In the genomic region with DNA sequence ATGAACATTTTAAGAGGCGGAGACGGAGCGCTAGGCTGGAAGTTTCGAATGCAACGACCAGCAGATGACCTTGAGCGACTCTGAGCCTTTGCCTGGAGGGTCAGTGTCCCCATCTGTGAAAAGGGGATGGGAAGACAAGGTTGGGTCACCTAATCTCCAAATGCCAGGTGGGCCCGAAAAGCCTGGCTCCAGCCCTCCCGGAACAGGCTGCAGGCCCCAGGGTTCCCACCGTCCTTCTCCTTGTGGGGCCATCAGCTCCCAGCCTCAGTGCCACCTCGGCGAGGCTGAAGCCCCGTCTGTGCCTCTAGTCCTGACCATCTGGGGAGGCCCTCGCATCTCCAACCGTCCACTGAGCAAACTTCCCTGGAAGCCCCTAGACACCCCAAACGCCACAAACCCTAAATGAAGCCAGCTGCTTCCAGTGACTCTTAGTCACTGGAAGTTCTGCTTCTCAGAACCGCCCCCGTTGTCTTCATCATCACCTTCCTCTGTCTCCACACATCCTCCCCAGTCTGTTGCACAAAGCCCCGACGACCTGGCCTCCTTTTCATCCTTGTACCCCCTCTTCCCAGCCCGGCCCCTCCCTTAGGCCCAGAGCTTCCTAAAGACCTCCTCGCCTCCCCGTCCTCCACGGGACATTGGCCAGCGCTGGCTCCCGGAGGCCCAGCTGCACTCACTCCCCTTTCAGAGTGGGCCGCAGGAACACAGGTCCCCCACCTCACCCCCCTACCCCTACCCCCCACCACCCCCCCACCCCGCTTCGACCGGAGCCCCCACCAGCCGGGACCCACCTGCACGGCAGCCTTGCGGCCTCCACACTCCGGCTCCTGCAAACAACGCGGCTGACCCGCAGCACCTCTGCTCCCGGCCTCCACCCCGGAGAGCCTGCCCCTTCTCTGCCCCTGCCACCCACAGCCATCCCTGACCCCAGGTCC, we compare ENCODE assay signal across 1 cellular context.
TF ChIP-seq lines count a peak whose summit lies in the region.

No MANE protein-coding gene starts in this region.

TF ChIP-seq in SK-N-SH treated with all-trans-retinoic acid at 6 μM for 48 hours, 23 proteins besides CTCF, POLR2A, EP300 and RAD21 (continued from another document):
- TF ChIP-seq, protein P1, sequence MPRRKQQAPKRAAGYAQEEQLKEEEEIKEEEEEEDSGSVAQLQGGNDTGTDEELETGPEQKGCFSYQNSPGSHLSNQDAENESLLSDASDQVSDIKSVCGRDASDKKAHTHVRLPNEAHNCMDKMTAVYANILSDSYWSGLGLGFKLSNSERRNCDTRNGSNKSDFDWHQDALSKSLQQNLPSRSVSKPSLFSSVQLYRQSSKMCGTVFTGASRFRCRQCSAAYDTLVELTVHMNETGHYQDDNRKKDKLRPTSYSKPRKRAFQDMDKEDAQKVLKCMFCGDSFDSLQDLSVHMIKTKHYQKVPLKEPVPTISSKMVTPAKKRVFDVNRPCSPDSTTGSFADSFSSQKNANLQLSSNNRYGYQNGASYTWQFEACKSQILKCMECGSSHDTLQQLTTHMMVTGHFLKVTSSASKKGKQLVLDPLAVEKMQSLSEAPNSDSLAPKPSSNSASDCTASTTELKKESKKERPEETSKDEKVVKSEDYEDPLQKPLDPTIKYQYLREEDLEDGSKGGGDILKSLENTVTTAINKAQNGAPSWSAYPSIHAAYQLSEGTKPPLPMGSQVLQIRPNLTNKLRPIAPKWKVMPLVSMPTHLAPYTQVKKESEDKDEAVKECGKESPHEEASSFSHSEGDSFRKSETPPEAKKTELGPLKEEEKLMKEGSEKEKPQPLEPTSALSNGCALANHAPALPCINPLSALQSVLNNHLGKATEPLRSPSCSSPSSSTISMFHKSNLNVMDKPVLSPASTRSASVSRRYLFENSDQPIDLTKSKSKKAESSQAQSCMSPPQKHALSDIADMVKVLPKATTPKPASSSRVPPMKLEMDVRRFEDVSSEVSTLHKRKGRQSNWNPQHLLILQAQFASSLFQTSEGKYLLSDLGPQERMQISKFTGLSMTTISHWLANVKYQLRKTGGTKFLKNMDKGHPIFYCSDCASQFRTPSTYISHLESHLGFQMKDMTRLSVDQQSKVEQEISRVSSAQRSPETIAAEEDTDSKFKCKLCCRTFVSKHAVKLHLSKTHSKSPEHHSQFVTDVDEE (CRISPR knock-in tag; IDR thresholded peaks at IDR 0.05): no peak
- TF ChIP-seq TCF4 (CRISPR knock-in tag; IDR thresholded peaks at IDR 0.05; ENCODE audit: borderline replicate concordance) (no peak), ZFP30 (CRISPR knock-in tag; IDR thresholded peaks at IDR 0.05) (no peak), SNAI2 (CRISPR knock-in tag; IDR thresholded peaks at IDR 0.05) (no peak), ESRRG (CRISPR knock-in tag; IDR thresholded peaks at IDR 0.05) (no peak), TOX (CRISPR knock-in tag; IDR thresholded peaks at IDR 0.05; ENCODE audit: borderline replicate concordance) (no peak), GLIS3 (CRISPR knock-in tag; IDR thresholded peaks at IDR 0.05) (no peak), OSR1 (CRISPR knock-in tag; IDR thresholded peaks at IDR 0.05) (no peak), ARNTL (CRISPR knock-in tag; IDR thresholded peaks at IDR 0.05; ENCODE audit: borderline replicate concordance, low read depth) (no peak), ZC3H10 (CRISPR knock-in tag; IDR thresholded peaks at IDR 0.05) (no peak), BACH2 (CRISPR knock-in tag; IDR thresholded peaks at IDR 0.05; ENCODE audit: borderline replicate concordance) (no peak), ZFP3 (CRISPR knock-in tag; IDR thresholded peaks at IDR 0.05) (no peak), CSDC2 (CRISPR knock-in tag; IDR thresholded peaks at IDR 0.05) (no peak), ISL1 (CRISPR knock-in tag; IDR thresholded peaks at IDR 0.05) (no peak)
- TF ChIP-seq, protein P2, sequence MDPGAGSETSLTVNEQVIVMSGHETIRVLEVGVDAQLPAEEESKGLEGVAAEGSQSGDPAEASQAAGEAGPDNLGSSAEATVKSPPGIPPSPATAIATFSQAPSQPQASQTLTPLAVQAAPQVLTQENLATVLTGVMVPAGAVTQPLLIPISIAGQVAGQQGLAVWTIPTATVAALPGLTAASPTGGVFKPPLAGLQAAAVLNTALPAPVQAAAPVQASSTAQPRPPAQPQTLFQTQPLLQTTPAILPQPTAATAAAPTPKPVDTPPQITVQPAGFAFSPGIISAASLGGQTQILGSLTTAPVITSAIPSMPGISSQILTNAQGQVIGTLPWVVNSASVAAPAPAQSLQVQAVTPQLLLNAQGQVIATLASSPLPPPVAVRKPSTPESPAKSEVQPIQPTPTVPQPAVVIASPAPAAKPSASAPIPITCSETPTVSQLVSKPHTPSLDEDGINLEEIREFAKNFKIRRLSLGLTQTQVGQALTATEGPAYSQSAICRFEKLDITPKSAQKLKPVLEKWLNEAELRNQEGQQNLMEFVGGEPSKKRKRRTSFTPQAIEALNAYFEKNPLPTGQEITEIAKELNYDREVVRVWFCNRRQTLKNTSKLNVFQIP (CRISPR knock-in tag; IDR thresholded peaks at IDR 0.05; ENCODE audit: borderline replicate concordance, low read depth): no peak
TF ChIP-seq in SK-N-SH treated with all-trans-retinoic acid at 6 μM for 48 hours: peak in this region for 0.
